1 cellular context compared by ENCODE assay signal in genomic region chr3:132352556-132353143, GRCh38.
TF ChIP-seq lines count a peak whose summit lies in the region.

No MANE protein-coding gene starts in this region.

TF ChIP-seq in GM23338, 12 proteins besides CTCF, POLR2A, EP300 and RAD21 (continued from another document):
- TF ChIP-seq, protein P1, sequence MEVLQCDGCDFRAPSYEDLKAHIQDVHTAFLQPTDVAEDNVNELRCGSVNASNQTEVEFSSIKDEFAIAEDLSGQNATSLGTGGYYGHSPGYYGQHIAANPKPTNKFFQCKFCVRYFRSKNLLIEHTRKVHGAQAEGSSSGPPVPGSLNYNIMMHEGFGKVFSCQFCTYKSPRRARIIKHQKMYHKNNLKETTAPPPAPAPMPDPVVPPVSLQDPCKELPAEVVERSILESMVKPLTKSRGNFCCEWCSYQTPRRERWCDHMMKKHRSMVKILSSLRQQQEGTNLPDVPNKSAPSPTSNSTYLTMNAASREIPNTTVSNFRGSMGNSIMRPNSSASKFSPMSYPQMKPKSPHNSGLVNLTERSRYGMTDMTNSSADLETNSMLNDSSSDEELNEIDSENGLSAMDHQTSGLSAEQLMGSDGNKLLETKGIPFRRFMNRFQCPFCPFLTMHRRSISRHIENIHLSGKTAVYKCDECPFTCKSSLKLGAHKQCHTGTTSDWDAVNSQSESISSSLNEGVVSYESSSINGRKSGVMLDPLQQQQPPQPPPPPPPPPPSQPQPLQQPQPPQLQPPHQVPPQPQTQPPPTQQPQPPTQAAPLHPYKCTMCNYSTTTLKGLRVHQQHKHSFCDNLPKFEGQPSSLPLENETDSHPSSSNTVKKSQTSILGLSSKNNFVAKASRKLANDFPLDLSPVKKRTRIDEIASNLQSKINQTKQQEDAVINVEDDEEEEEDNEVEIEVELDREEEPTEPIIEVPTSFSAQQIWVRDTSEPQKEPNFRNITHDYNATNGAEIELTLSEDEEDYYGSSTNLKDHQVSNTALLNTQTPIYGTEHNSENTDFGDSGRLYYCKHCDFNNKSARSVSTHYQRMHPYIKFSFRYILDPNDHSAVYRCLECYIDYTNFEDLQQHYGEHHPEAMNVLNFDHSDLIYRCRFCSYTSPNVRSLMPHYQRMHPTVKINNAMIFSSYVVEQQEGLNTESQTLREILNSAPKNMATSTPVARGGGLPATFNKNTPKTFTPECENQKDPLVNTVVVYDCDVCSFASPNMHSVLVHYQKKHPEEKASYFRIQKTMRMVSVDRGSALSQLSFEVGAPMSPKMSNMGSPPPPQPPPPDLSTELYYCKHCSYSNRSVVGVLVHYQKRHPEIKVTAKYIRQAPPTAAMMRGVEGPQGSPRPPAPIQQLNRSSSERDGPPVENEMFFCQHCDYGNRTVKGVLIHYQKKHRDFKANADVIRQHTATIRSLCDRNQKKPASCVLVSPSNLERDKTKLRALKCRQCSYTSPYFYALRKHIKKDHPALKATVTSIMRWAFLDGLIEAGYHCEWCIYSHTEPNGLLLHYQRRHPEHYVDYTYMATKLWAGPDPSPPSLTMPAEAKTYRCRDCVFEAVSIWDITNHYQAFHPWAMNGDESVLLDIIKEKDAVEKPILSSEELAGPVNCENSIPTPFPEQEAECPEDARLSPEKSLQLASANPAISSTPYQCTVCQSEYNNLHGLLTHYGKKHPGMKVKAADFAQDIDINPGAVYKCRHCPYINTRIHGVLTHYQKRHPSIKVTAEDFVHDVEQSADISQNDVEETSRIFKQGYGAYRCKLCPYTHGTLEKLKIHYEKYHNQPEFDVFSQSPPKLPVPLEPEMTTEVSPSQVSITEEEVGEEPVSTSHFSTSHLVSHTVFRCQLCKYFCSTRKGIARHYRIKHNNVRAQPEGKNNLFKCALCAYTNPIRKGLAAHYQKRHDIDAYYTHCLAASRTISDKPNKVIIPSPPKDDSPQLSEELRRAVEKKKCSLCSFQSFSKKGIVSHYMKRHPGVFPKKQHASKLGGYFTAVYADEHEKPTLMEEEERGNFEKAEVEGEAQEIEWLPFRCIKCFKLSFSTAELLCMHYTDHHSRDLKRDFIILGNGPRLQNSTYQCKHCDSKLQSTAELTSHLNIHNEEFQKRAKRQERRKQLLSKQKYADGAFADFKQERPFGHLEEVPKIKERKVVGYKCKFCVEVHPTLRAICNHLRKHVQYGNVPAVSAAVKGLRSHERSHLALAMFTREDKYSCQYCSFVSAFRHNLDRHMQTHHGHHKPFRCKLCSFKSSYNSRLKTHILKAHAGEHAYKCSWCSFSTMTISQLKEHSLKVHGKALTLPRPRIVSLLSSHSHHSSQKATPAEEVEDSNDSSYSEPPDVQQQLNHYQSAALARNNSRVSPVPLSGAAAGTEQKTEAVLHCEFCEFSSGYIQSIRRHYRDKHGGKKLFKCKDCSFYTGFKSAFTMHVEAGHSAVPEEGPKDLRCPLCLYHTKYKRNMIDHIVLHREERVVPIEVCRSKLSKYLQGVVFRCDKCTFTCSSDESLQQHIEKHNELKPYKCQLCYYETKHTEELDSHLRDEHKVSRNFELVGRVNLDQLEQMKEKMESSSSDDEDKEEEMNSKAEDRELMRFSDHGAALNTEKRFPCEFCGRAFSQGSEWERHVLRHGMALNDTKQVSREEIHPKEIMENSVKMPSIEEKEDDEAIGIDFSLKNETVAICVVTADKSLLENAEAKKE (CRISPR knock-in tag; IDR thresholded peaks at IDR 0.05) = no peak
- TF ChIP-seq JUNB (IDR thresholded peaks at IDR 0.05; ENCODE audit: unreplicated experiment) (no peak), ZNF114 (CRISPR knock-in tag; IDR thresholded peaks at IDR 0.05) (no peak), ZNF331 (CRISPR knock-in tag; IDR thresholded peaks at IDR 0.05; ENCODE audit: low read depth) (no peak)
TF ChIP-seq in GM23338: peak in this region for 0.
